In genomic region chr6:101784094-101784493, GRCh38 we compare ENCODE assay signal across 9 cellular contexts.
"Had no signal": no experiment of that assay in that cellular context is flagged by ENCODE, and none has a peak within 500 bp of the region (broad histone marks: within the 10 kb centered on the region; RNA-seq: fewer than 3 reads in every experiment).

No MANE protein-coding gene starts in this region.

- H3K9ac ChIP-seq: GM23248 had no signal

- H2AFZ ChIP-seq: GM23248 had no signal

- H3K36me3 ChIP-seq: HAP-1 had no signal

- H3K36me3 Mint-ChIP-seq: IgD-negative memory B cell had no signal

- H3K27ac ChIP-seq: GM23248, HL-60 had no signal

- H3K9me3 Mint-ChIP-seq: HFFc6 had no signal

- H3K9me3 ChIP-seq: HAP-1 had no signal

- H3K4me1 Mint-ChIP-seq: IgD-negative memory B cell had no signal

- H3K4me3 ChIP-seq: GM23248, HAP-1 had no signal

- FAIRE-seq: HepG2 had no signal

- H3K27ac Mint-ChIP-seq: HFFc6, IgD-negative memory B cell had no signal

- ATAC-seq: HCT116, HepG2 had no signal

- H3K27me3 Mint-ChIP-seq: IgD-negative memory B cell had no signal

- DNase-seq: GM23248, H7, HFFc6, KBM-7 had no signal

- H3K4me3 Mint-ChIP-seq: HFFc6, IgD-negative memory B cell had no signal
